Comparison of ENCODE assay signal across 11 cellular contexts in genomic region chr1:223186800-223187199, GRCh38. TPM values are rescaled to one million over a fixed set of nuclear protein-coding genes. Genes with fewer than 3 reads are reported as not detected.
"Had no signal": no experiment of that assay in that cellular context is flagged by ENCODE, and none has a peak within 500 bp of the region (broad histone marks: within the 10 kb centered on the region; RNA-seq: fewer than 3 reads in every experiment).

No MANE protein-coding gene starts in this region.

- H3K9me3 Mint-ChIP-seq: GM23338, H9, HFFc6 had no signal

- ATAC-seq: GM23338, HCT116 had no signal

- H3K27ac Mint-ChIP-seq: GM23338, H9, HFFc6 had no signal

- H3K9me3 ChIP-seq: HAP-1 had no signal

- H3K4me1 Mint-ChIP-seq: GM23338, H9 had no signal

- H3K4me3 Mint-ChIP-seq: GM23338, H9, HFFc6 had no signal

- H3K4me1 ChIP-seq: HAP-1 had no signal

- FAIRE-seq: H1, H54 had no signal

- H3K4me3 ChIP-seq: GM23248, GM23338, HAP-1 had no signal

- DNase-seq: GM23248, GOT3, H7, H9, HCEC 1CT, HFFc6 had no signal

- H3K27ac ChIP-seq: GM23248 had no signal

- H3K36me3 ChIP-seq: HAP-1 had no signal

- H3K4me2 ChIP-seq: GM23338 had no signal

RNA-seq across cellular contexts. Expression of gene TLR5, which starts 43.8 kb away (rescaled TPM):
- total RNA-seq: GM23248, H9 had no signal
- polyA plus RNA-seq: GM23248 had no signal
